Comparison of ENCODE assay signal across 14 cellular contexts in the genomic region with DNA sequence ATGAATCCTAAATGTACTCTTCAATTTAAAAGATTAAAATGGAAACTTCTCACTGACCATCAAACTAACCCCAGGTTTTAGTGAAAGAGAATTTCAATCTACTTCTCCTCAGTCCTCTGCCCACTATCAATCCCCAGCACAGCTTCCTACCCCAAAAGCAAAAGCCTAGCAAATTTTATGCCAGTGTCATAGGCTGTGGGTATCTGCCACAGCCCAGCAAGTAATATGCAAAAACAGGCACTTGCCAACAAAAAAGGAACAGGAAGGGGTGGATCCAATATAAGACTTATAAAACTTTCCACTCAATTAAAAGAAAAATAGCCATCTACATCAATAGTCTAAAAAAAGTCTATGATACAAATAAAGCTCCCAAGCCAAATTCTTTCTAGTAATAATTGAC. TPM values are rescaled to one million over a fixed set of nuclear protein-coding genes. Genes with fewer than 3 reads are reported as not detected.
DNase-seq lines count a peak whose midpoint lies in the region; ATAC-seq and TF ChIP-seq lines count a peak whose summit lies in the region.
"Had no signal": no experiment of that assay in that cellular context is flagged by ENCODE, and none has a peak within 500 bp of the region (broad histone marks: within the 10 kb centered on the region; RNA-seq: fewer than 3 reads in every experiment).

No MANE protein-coding gene starts in this region.

- no peaks in the 10 kb centered on the region for H3K9me3 Mint-ChIP-seq in CD8-positive, alpha-beta memory T cell
- peaks cover 5% of the 10 kb centered on the region for H3K9me3 Mint-ChIP-seq in activated T-helper 17 cell treated with anti-CD3 and anti-CD28 coated beads, Interleukin-2, amount 50 U/mL, for 72 hours
- H3K9me3 Mint-ChIP-seq in naive B cell: peaks cover 0 to 2% (median 0%) of the 10 kb centered on the region in 7 donors

- peaks cover 4 to 12% (median 8%) of the 10 kb centered on the region in 3 donors for H3K36me3 Mint-ChIP-seq in CD8-positive, alpha-beta memory T cell
- peaks cover 69% of the 10 kb centered on the region for H3K36me3 Mint-ChIP-seq in activated T-helper 17 cell treated with anti-CD3 and anti-CD28 coated beads, Interleukin-2, amount 50 U/mL, for 72 hours (ENCODE audit: low read depth)
- peaks cover 10 to 17% of the 10 kb centered on the region in 2 donors for H3K36me3 Mint-ChIP-seq in naive B cell

- BruUV-seq in PC-9 (replicated peaks; lab: Mats Ljungman, UMichigan): no TSS peak

- DNase-seq in CD8-positive, alpha-beta memory T cell: no peak
- DNase-seq in naive B cell (peak; percentile 46), RWPE1 (ENCODE audit: low spot score) (no peak), PC-9 (no peak), LoVo (ENCODE audit: low spot score) (no peak), cerebellar nuclear complex (lab: John Stamatoyannopoulos, UW) (no peak)
- DNase-seq: erythroblast; hippocampal formation; left cardiac atrium; NCI-H774; retina; stimulated activated CD4-positive, alpha-beta T cell treated with anti-CD3 and anti-CD28 coated beads, Interleukin-2, amount 100 ng/mL, for 24 hours had no signal

- peak overlapping the region in 7 of 8 donors; percentile 35 to 92 (median 49) for H3K27ac Mint-ChIP-seq in CD8-positive, alpha-beta memory T cell
- peak overlapping the region; percentile 11 for H3K27ac Mint-ChIP-seq in activated T-helper 17 cell treated with anti-CD3 and anti-CD28 coated beads, Interleukin-2, amount 50 U/mL, for 72 hours
- peak overlapping the region; percentile 33 to 91 (median 72) for H3K27ac Mint-ChIP-seq in naive B cell

- intact Hi-C loops in PC-9 (cut with micrococcal nuclease; ENCODE audit: unreplicated experiment): no loop called here

- no peaks in the 10 kb centered on the region for H3K27me3 Mint-ChIP-seq in CD8-positive, alpha-beta memory T cell
- H3K27me3 Mint-ChIP-seq in activated T-helper 17 cell treated with anti-CD3 and anti-CD28 coated beads, Interleukin-2, amount 50 U/mL, for 72 hours: no peaks in the 10 kb centered on the region
- no peaks in the 10 kb centered on the region for H3K27me3 Mint-ChIP-seq in naive B cell

- H3K27ac ChIP-seq in BLaER1 treated with 17β-estradiol and CSF1 and Interleukin-3, amounts not matched to agents 10 nM and 100 nM: peak overlapping the region in 1 of 11 experiments; percentile 17; a peak in 1 of 22 replicates
- no peak overlapping the region for H3K27ac ChIP-seq in CD8-positive, alpha-beta memory T cell (ENCODE audit: low read depth, low read length)
- H3K27ac ChIP-seq in RWPE1 (no peak overlapping the region), PC-9 (no peak overlapping the region)

- H3K4me1 ChIP-seq in BLaER1 treated with 17β-estradiol and CSF1 and Interleukin-3, amounts not matched to agents 10 nM and 100 nM: peaks cover 0 to 25% (median 11%) of the 10 kb centered on the region in 10 experiments; a peak in 15 of 20 replicates
- H3K4me1 ChIP-seq in CD8-positive, alpha-beta memory T cell (ENCODE audit: insufficient read depth, low read length): peaks cover 3% of the 10 kb centered on the region
- H3K4me1 ChIP-seq in PC-9 (replicated peaks; ENCODE audit: insufficient read depth): no peaks in the 10 kb centered on the region

- CTCF ChIA-PET in CD8-positive, alpha-beta memory T cell (lab: Charles Lee): no interaction called here
- CTCF ChIA-PET in RWPE1 (lab: Yijun Ruan, JAX) (no interaction called here), PC-9 (lab: Charles Lee) (no interaction called here)

- peak overlapping the region in 5 of 7 donors; percentile 5 to 33 (median 28) for H3K4me3 Mint-ChIP-seq in CD8-positive, alpha-beta memory T cell
- H3K4me3 Mint-ChIP-seq in activated T-helper 17 cell treated with anti-CD3 and anti-CD28 coated beads, Interleukin-2, amount 50 U/mL, for 72 hours: no peak overlapping the region
- peak overlapping the region; percentile 14 to 86 (median 70) for H3K4me3 Mint-ChIP-seq in naive B cell

- POLR2A ChIA-PET in CD8-positive, alpha-beta memory T cell (lab: Charles Lee): no interaction called here
- POLR2A ChIA-PET in RWPE1 (lab: Yijun Ruan, JAX; ENCODE audit: low non-redundant PET): no interaction called here
- POLR2A ChIA-PET in PC-9 (lab: Charles Lee; ENCODE audit: unreplicated experiment): no interaction called here

- ATAC-seq in activated T-helper 17 cell treated with anti-CD3 and anti-CD28 coated beads, Interleukin-2, amount 50 U/mL, for 72 hours (replicated peaks): peak; percentile 54
- peak; percentile 93 to 97 for ATAC-seq in naive B cell (ENCODE audit: low read depth in 2 of 2)

- H3K79me2 ChIP-seq in PC-9 (ENCODE audit: low read depth): no peaks in the 10 kb centered on the region

- TF ChIP-seq CTCF in RWPE1 (conservative IDR thresholded peaks at IDR 0.05; ENCODE audit: low read depth): no peak
- no peak for TF ChIP-seq CTCF in PC-9 (conservative IDR thresholded peaks at IDR 0.05)

- no peaks in the 10 kb centered on the region for H3K27me3 ChIP-seq in BLaER1 treated with 17β-estradiol and CSF1 and Interleukin-3, amounts not matched to agents 10 nM and 100 nM
- H3K27me3 ChIP-seq in CD8-positive, alpha-beta memory T cell (ENCODE audit: insufficient read depth, low read length, poor library complexity, severe bottlenecking): no peaks in the 10 kb centered on the region
- no peaks in the 10 kb centered on the region for H3K27me3 ChIP-seq in PC-9 (ENCODE audit: insufficient read depth, low read depth)

- H3K9me2 ChIP-seq in PC-9 (ENCODE audit: insufficient read depth): no peaks in the 10 kb centered on the region

- no peak overlapping the region for H3K4me3 ChIP-seq in BLaER1 treated with 17β-estradiol and CSF1 and Interleukin-3, amounts not matched to agents 10 nM and 100 nM
- no peak overlapping the region for H3K4me3 ChIP-seq in CD8-positive, alpha-beta memory T cell (ENCODE audit: low read length)
- no peak overlapping the region for H3K4me3 ChIP-seq in PC-9

- H3K36me3 ChIP-seq in BLaER1 treated with 17β-estradiol and CSF1 and Interleukin-3, amounts not matched to agents 10 nM and 100 nM: peaks cover 0 to 89% (median 32%) of the 10 kb centered on the region in 11 experiments; a peak in 18 of 22 replicates
- no peaks in the 10 kb centered on the region for H3K36me3 ChIP-seq in CD8-positive, alpha-beta memory T cell (ENCODE audit: insufficient read depth, low read length)
- no peaks in the 10 kb centered on the region for H3K36me3 ChIP-seq in PC-9 (ENCODE audit: low read depth)

- H3K4me2 ChIP-seq in BLaER1 treated with 17β-estradiol and CSF1 and Interleukin-3, amounts not matched to agents 10 nM and 100 nM: peak overlapping the region in 8 of 11 experiments; percentile 13 to 76 (median 32); a peak in 13 of 22 replicates
- no peak overlapping the region for H3K4me2 ChIP-seq in PC-9

- peaks cover 0 to 15% (median 0%) of the 10 kb centered on the region in 11 experiments; a peak in 3 of 22 replicates for H4K20me1 ChIP-seq in BLaER1 treated with 17β-estradiol and CSF1 and Interleukin-3, amounts not matched to agents 10 nM and 100 nM
- no peaks in the 10 kb centered on the region for H4K20me1 ChIP-seq in PC-9 (ENCODE audit: insufficient read depth)

- peaks cover 44 to 72% (median 60%) of the 10 kb centered on the region in 3 donors for H3K4me1 Mint-ChIP-seq in CD8-positive, alpha-beta memory T cell
- peaks cover 35% of the 10 kb centered on the region for H3K4me1 Mint-ChIP-seq in activated T-helper 17 cell treated with anti-CD3 and anti-CD28 coated beads, Interleukin-2, amount 50 U/mL, for 72 hours
- H3K4me1 Mint-ChIP-seq in naive B cell: peaks cover 30 to 70% (median 43%) of the 10 kb centered on the region in 3 donors

- no peak overlapping the region for H3K9ac ChIP-seq in BLaER1 treated with 17β-estradiol and CSF1 and Interleukin-3, amounts not matched to agents 10 nM and 100 nM

- no peak overlapping the region for H2AFZ ChIP-seq in PC-9

- H3F3A ChIP-seq in PC-9 (ENCODE audit: insufficient read depth, low read depth): no peaks in the 10 kb centered on the region

- H3K9me3 ChIP-seq in BLaER1 treated with 17β-estradiol and CSF1 and Interleukin-3, amounts not matched to agents 10 nM and 100 nM (replicated peaks in 1 of 11): peaks cover 0 to 8% (median 3%) of the 10 kb centered on the region in 11 experiments; a peak in 7 of 22 replicates
- no peaks in the 10 kb centered on the region for H3K9me3 ChIP-seq in CD8-positive, alpha-beta memory T cell (ENCODE audit: low read length)
- no peaks in the 10 kb centered on the region for H3K9me3 ChIP-seq in PC-9 (ENCODE audit: insufficient read depth, low read depth)

RNA-seq across cellular contexts. Expression of a gene that starts 22.3 kb away (rescaled TPM):
- total RNA-seq in CD8-positive, alpha-beta memory T cell: 10 to 100 TPM; 56.0 to 57.6 TPM
- polyA plus RNA-seq in CD8-positive, alpha-beta memory T cell: 19.6 TPM
- 10 to 100 TPM; 41.5 to 42.4 TPM for total RNA-seq in activated T-helper 17 cell treated with anti-CD3 and anti-CD28 coated beads, Interleukin-2, amount 50 U/mL, for 72 hours
- polyA plus RNA-seq in naive B cell (ENCODE audit: low read depth in 6 of 6): 10 to 100 TPM; 75.5 to 84.9 (median 81.8) TPM
- total RNA-seq in PC-9 (2021): 7.1 and 10.5 TPM in 2 replicates

Comparison
In these comparisons a context has a peak if more than half of its experiments do, and no peak if none do; other contexts are left out.
1. H3K27ac Mint-ChIP-seq: peak in every context shown above with its lines; median percentile 72 in naive B cell; 49 in CD8-positive, alpha-beta memory T cell; 11 in activated T-helper 17 cell treated with anti-CD3 and anti-CD28 coated beads, Interleukin-2, amount 50 U/mL, for 72 hours.